Comparison of ENCODE assay signal across 8 cellular contexts in genomic region chr13:27622102-27622820, GRCh38. TPM values are rescaled to one million over a fixed set of nuclear protein-coding genes. Genes with fewer than 3 reads are reported as not detected.
A peak's percentile ranks its signal among the peaks of the same experiment; 100 is the strongest.
DNase-seq lines count a peak whose midpoint lies in the region; ATAC-seq, FAIRE-seq and TF ChIP-seq lines count a peak whose summit lies in the region.

No MANE protein-coding gene starts in this region.

- H3K4me1 ChIP-seq in endothelial cell of umbilical vein (ENCODE audit: control insufficient read depth, extremely low read depth, insufficient read depth, low read length) (peaks cover 17% of the 10 kb centered on the region), neuron (ENCODE audit: insufficient read depth, low read length) (peaks cover 15% of the 10 kb centered on the region)

- H3K27ac ChIP-seq in endothelial cell of umbilical vein (ENCODE audit: insufficient read depth, low read depth, low read length) = peak overlapping the region; percentile 64

- FAIRE-seq in endothelial cell of umbilical vein (lab: Jason Lieb, UNC) = no peak
- FAIRE-seq in H54 (lab: Jason Lieb, UNC) = no peak
- FAIRE-seq in GM12891 (lab: Jason Lieb, UNC) = no peak

- TF ChIP-seq POLR2A in endothelial cell of umbilical vein (IDR thresholded peaks at IDR 0.05; ENCODE audit: low read depth, low read length) = no peak
- TF ChIP-seq POLR2A in H54 (IDR thresholded peaks at IDR 0.05; ENCODE audit: low read depth, low read length) = no peak
- TF ChIP-seq POLR2A in GM12891 (IDR thresholded peaks at IDR 0.05; ENCODE audit: low read depth, low read length) = no peak

- H3K9me1 ChIP-seq in endothelial cell of umbilical vein (replicated peaks; ENCODE audit: control insufficient read depth, extremely low read depth, insufficient read depth, low read length) = no peaks in the 10 kb centered on the region

- H2AFZ ChIP-seq in endothelial cell of umbilical vein (ENCODE audit: low read depth, low read length) = peak overlapping the region; percentile 66
- H2AFZ ChIP-seq in neuron (ENCODE audit: low read depth, low read length) = peak overlapping the region; percentile 93

- H3K4me3 ChIP-seq in AG04449 (ENCODE audit: low read depth, low read length) = peak overlapping the region; percentile 76
- peak overlapping the region; percentile 65 to 85 (median 83) for H3K4me3 ChIP-seq in endothelial cell of umbilical vein (replicated peaks in 1 of 3; ENCODE audit: insufficient read depth in 1 of 3, low read depth in 1 of 3, low read length in 3 of 3)
- H3K4me3 ChIP-seq in neuron (ENCODE audit: low read length) = peak overlapping the region; percentile 77

- H4K20me1 ChIP-seq in endothelial cell of umbilical vein (replicated peaks; ENCODE audit: control insufficient read depth, extremely low read depth, insufficient read depth, low read length) = peaks cover 5% of the 10 kb centered on the region

- H3K9me3 ChIP-seq in endothelial cell of umbilical vein (replicated peaks; ENCODE audit: control insufficient read depth, insufficient read depth, low read length) (no peaks in the 10 kb centered on the region), neuron (ENCODE audit: low read length) (no peaks in the 10 kb centered on the region)

- peak overlapping the region; percentile 80 for H3K9ac ChIP-seq in endothelial cell of umbilical vein (replicated peaks; ENCODE audit: extremely low read depth, insufficient read depth, low read length)

- POLR2A ChIA-PET in AG04449 (lab: Yijun Ruan, JAX) (no interaction called here), endothelial cell of umbilical vein (lab: Charles Lee) (no interaction called here)

- no peaks in the 10 kb centered on the region for H3K27me3 ChIP-seq in endothelial cell of umbilical vein (ENCODE audit: control insufficient read depth in 2 of 2, insufficient read depth in 2 of 2, low read length in 2 of 2)
- no peaks in the 10 kb centered on the region for H3K27me3 ChIP-seq in neuron (ENCODE audit: insufficient read depth, low read length)

- peaks cover 2 to 4% of the 10 kb centered on the region in 2 experiments for H3K36me3 ChIP-seq in endothelial cell of umbilical vein (ENCODE audit: control insufficient read depth in 2 of 2, extremely low read depth in 1 of 2, insufficient read depth in 2 of 2, low read length in 2 of 2)
- peaks cover 16% of the 10 kb centered on the region for H3K36me3 ChIP-seq in neuron (ENCODE audit: insufficient read depth, low read length)

- H3K79me2 ChIP-seq in endothelial cell of umbilical vein (ENCODE audit: control insufficient read depth, insufficient read depth, low read length) = peaks cover 66% of the 10 kb centered on the region

- DNase-seq in AG04449 (ENCODE audit: low read depth, low spot score) (no peak), RKO (ENCODE audit: low spot score) (peak; percentile 49), endothelial cell of umbilical vein (ENCODE audit: low read depth, low spot score) (peak; percentile 52), H54 (ENCODE audit: insufficient read length, low spot score) (no peak), GM12891 (ENCODE audit: insufficient read length, low spot score) (no peak), left colon (no peak)

- dilution Hi-C loops in endothelial cell of umbilical vein (cut with MboI; ENCODE audit: extremely low pct_ligation_motif_present, low sequenced_read_pairs) = no loop called here

- intact Hi-C loops in endothelial cell of umbilical vein (cut with micrococcal nuclease) (loop anchor here (1.0 to 10.0 kb wide), 5 partner anchors 66 to 205 kb away; partner anchors contain the start of genes GSX1 and MTIF3), left colon (cut with DNase I, micrococcal nuclease) (no loop called here)

- CTCF ChIA-PET in AG04449 (lab: Yijun Ruan, JAX) = interaction anchor here (0.8 to 1.3 kb wide), 9 partner anchors 11 to 247 kb away, joined by 3 to 4 read pairs (median 3); no protein-coding TSS in a partner anchor
- CTCF ChIA-PET in endothelial cell of umbilical vein (lab: Charles Lee) = interaction anchor here (0.6 to 6.3 kb wide), 8 partner anchors 17 to 332 kb away, joined by 3 to 45 read pairs (median 4); no protein-coding TSS in a partner anchor

- BruUV-seq in endothelial cell of umbilical vein (replicated peaks; lab: Mats Ljungman, UMichigan) = TSS peak; percentile 50

- ATAC-seq in GM18907 (IDR thresholded peaks at IDR 0.05; ENCODE audit: unreplicated experiment) (peak; percentile 5), left colon (no peak)

- TF ChIP-seq CTCF in AG04449 (IDR thresholded peaks at IDR 0.05; ENCODE audit: insufficient read depth, low read length, missing control alignments) (peak; percentile 10), endothelial cell of umbilical vein (IDR thresholded peaks at IDR 0.05; ENCODE audit: extremely low read depth in 1 of 2, insufficient read depth in 1 of 2, low read depth in 1 of 2, low read length in 2 of 2) (peak; percentile 25 to 27)

- peak overlapping the region; percentile 72 for H3K4me2 ChIP-seq in endothelial cell of umbilical vein (ENCODE audit: insufficient read depth, low read length)

TF ChIP-seq in endothelial cell of umbilical vein, 7 proteins besides CTCF, POLR2A, EP300 and RAD21:
- TF ChIP-seq EZH2 (IDR thresholded peaks at IDR 0.05; ENCODE audit: borderline replicate concordance, low read depth, low read length, severe bottlenecking) (no peak), MYC (IDR thresholded peaks at IDR 0.05; ENCODE audit: low read depth, low read length) (no peak), MAX (IDR thresholded peaks at IDR 0.05; ENCODE audit: insufficient read depth, insufficient read length) (no peak), JUN (IDR thresholded peaks at IDR 0.05; ENCODE audit: borderline replicate concordance, insufficient read depth, insufficient read length, low read depth) (no peak), FOS (IDR thresholded peaks at IDR 0.05; ENCODE audit: borderline replicate concordance, insufficient read depth, low read length) (no peak), POLR2AphosphoS5 (IDR thresholded peaks at IDR 0.05; ENCODE audit: insufficient read depth, low read depth, low read length) (no peak), GATA2 (IDR thresholded peaks at IDR 0.05; ENCODE audit: insufficient read depth, insufficient read length, low read depth, low read length) (no peak)

TF ChIP-seq in GM12891, 5 proteins besides CTCF, POLR2A, EP300 and RAD21:
- no peak for TF ChIP-seq TAF1 (IDR thresholded peaks at IDR 0.05; ENCODE audit: low read depth, low read length)
- no peak for TF ChIP-seq SPI1 (IDR thresholded peaks at IDR 0.05; ENCODE audit: low read depth, low read length)
- no peak for TF ChIP-seq POLR2AphosphoS5 (IDR thresholded peaks at IDR 0.05; ENCODE audit: low read depth, low read length)
- TF ChIP-seq PAX5 (IDR thresholded peaks at IDR 0.05; ENCODE audit: insufficient read depth, low read length, severe bottlenecking) = no peak
- TF ChIP-seq POU2F2 (IDR thresholded peaks at IDR 0.05; ENCODE audit: low read depth, low read length) = no peak
TF ChIP-seq in GM12891: peak in this region for 0.

RNA-seq across cellular contexts. Expression of gene POLR1D, which starts 0.6 kb away (rescaled TPM):
- total RNA-seq in endothelial cell of umbilical vein (104 and 111 TPM in 2 replicates), left colon (100 to 1,000 TPM in 1 of 2 donors, 10 to 100 TPM in 1; 95.5 to 101 TPM)
- 78.1 and 90.7 TPM in 2 replicates for polyA plus RNA-seq in endothelial cell of umbilical vein
- 121 and 122 TPM in 2 replicates for polyA plus RNA-seq in endothelial cell of umbilical vein (2011; cell fraction: cytosol; rRNA removed)
- 79.7 and 90.2 TPM in 2 replicates for polyA plus RNA-seq in endothelial cell of umbilical vein (2011; cell fraction: nucleus; rRNA removed)
- polyA plus RNA-seq in endothelial cell of umbilical vein (2012) = 139 and 175 TPM in 2 replicates
- polyA minus RNA-seq in endothelial cell of umbilical vein = 33.9 and 38.6 TPM in 2 replicates
- polyA minus RNA-seq in endothelial cell of umbilical vein (2011; cell fraction: cytosol; rRNA and poly(A)+ RNA removed) = 30.8 TPM
- 26.5 and 28.6 TPM in 2 replicates for polyA minus RNA-seq in endothelial cell of umbilical vein (2011; cell fraction: nucleus; rRNA and poly(A)+ RNA removed)
- 176 TPM for polyA plus RNA-seq in GM12891 (2012; ENCODE audit: low read depth, missing spikeins)

RNA-seq across cellular contexts. Expression of gene LNX2, which starts 1.9 kb away (rescaled TPM):
- 9.1 and 9.9 TPM in 2 replicates for total RNA-seq in endothelial cell of umbilical vein
- polyA plus RNA-seq in endothelial cell of umbilical vein = 5.9 and 7.0 TPM in 2 replicates
- 6.4 and 6.8 TPM in 2 replicates for polyA plus RNA-seq in endothelial cell of umbilical vein (2011; cell fraction: cytosol; rRNA removed)
- 7.8 and 9.0 TPM in 2 replicates for polyA plus RNA-seq in endothelial cell of umbilical vein (2011; cell fraction: nucleus; rRNA removed)
- 7.7 and 9.7 TPM in 2 replicates for polyA plus RNA-seq in endothelial cell of umbilical vein (2012)
- 19.0 and 19.5 TPM in 2 replicates for polyA minus RNA-seq in endothelial cell of umbilical vein
- 7.3 TPM for polyA minus RNA-seq in endothelial cell of umbilical vein (2011; cell fraction: cytosol; rRNA and poly(A)+ RNA removed)
- 15.2 and 18.2 TPM in 2 replicates for polyA minus RNA-seq in endothelial cell of umbilical vein (2011; cell fraction: nucleus; rRNA and poly(A)+ RNA removed)
- 1.3 TPM for polyA plus RNA-seq in GM12891 (2012; ENCODE audit: low read depth, missing spikeins)
- 10 to 100 TPM; 26.1 to 36.4 TPM for total RNA-seq in left colon

Comparison
In these comparisons a context has a peak if more than half of its experiments do, and no peak if none do; other contexts are left out.
1. DNase-seq: peak in RKO (single experiment) and endothelial cell of umbilical vein (single experiment); none in AG04449 (single experiment), H54 (single experiment), GM12891 (single experiment) and left colon (0 of 2).
2. Peak in every context shown above with its lines, with median percentiles within 50 percentile points of each other: H3K4me3 ChIP-seq.